In the genomic region with DNA sequence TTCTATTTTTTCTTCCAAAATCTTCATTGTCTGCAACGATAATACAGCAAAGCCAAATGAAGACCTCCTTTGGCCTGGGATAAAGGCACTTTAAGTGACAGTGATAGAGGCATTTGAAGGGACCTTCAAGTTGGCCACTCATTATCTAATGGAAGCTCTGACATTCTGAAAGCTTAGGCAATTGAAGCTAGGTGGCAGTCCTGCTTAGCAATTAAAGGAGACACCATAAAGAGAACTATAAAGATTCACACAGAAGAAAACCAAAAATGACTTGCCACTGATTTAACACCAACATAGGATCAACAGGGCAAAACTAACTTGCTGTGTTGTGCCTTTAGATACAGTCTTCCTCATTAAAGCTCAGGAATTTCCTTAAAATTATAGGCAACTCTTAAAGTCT, we compare ENCODE assay signal across 11 cellular contexts.
DNase-seq lines count a peak whose midpoint lies in the region; ATAC-seq and TF ChIP-seq lines count a peak whose summit lies in the region.
"Had no signal": no experiment of that assay in that cellular context is flagged by ENCODE, and none has a peak within 500 bp of the region (broad histone marks: within the 10 kb centered on the region; RNA-seq: fewer than 3 reads in every experiment).

No MANE protein-coding gene starts in this region.

- H3K4me1 Mint-ChIP-seq in stimulated activated naive CD8-positive, alpha-beta T cell treated with anti-CD3 and anti-CD28 coated beads, Interleukin-15, amount 100 ng/mL, for 72 hours = no peaks in the 10 kb centered on the region
- H3K4me1 Mint-ChIP-seq: naive B cell had no signal

- TF ChIP-seq CTCF in epithelial cell of proximal tubule (conservative IDR thresholded peaks at IDR 0.05; ENCODE audit: low read depth, low read length) = peak; percentile 49
- TF ChIP-seq CTCF in gastrocnemius medialis (IDR thresholded peaks at IDR 0.05 in 4 of 5, conservative IDR thresholded peaks at IDR 0.05 in 1 of 5) = peak in 4 of 5 experiments; percentile 3 to 45 (median 29)

- H3K9me3 ChIP-seq in gastrocnemius medialis = no peaks in the 10 kb centered on the region

- intact Hi-C loops in gastrocnemius medialis (cut with DNase I; ENCODE audit: low total_unique reads) = loop anchor here (2.0 kb wide), 1 partner anchor 197 kb away; no protein-coding TSS in a partner anchor

- H3K27me3 ChIP-seq in gastrocnemius medialis = no peaks in the 10 kb centered on the region

- no peak for TF ChIP-seq POLR2A in gastrocnemius medialis (IDR thresholded peaks at IDR 0.05)

- H3K27ac ChIP-seq in gastrocnemius medialis = no peak overlapping the region

- H3K4me3 ChIP-seq in epithelial cell of proximal tubule (ENCODE audit: low read depth, low read length) (no peak overlapping the region), gastrocnemius medialis (no peak overlapping the region)

- DNase-seq in NCI-H1105 treated with DMSO at 0.1 percent for 48 hours (lab: John Stamatoyannopoulos, UW) (peak; percentile 17), NCI-H1105 (lab: John Stamatoyannopoulos, UW) (no peak), NCI-H82 (lab: John Stamatoyannopoulos, UW) (peak; percentile 8), epithelial cell of proximal tubule (ENCODE audit: low read depth) (no peak), gastrocnemius medialis (no peak)
- DNase-seq in stimulated activated naive CD8-positive, alpha-beta T cell treated with anti-CD3 and anti-CD28 coated beads, Interleukin-15, amount 100 ng/mL, for 72 hours = no peak
- DNase-seq: DMS153, H7, naive B cell had no signal

- H3K27ac Mint-ChIP-seq in stimulated activated naive CD8-positive, alpha-beta T cell treated with anti-CD3 and anti-CD28 coated beads, Interleukin-15, amount 100 ng/mL, for 72 hours = no peak overlapping the region
- H3K27ac Mint-ChIP-seq: naive B cell had no signal

- H3K9me3 Mint-ChIP-seq in stimulated activated naive CD8-positive, alpha-beta T cell treated with anti-CD3 and anti-CD28 coated beads, Interleukin-15, amount 100 ng/mL, for 72 hours = peaks cover 0 to 9% of the 10 kb centered on the region in 2 donors

- H3K27me3 Mint-ChIP-seq in stimulated activated naive CD8-positive, alpha-beta T cell treated with anti-CD3 and anti-CD28 coated beads, Interleukin-15, amount 100 ng/mL, for 72 hours = no peaks in the 10 kb centered on the region

- H3K4me3 Mint-ChIP-seq in stimulated activated naive CD8-positive, alpha-beta T cell treated with anti-CD3 and anti-CD28 coated beads, Interleukin-15, amount 100 ng/mL, for 72 hours = no peak overlapping the region
- H3K4me3 Mint-ChIP-seq: naive B cell had no signal

- in situ Hi-C loops in gastrocnemius medialis (cut with MboI; ENCODE audit: low sequenced_read_pairs in 4 of 4) = loop anchor here in 2 of 4 donors (10.0 to 25.0 kb wide), 3 partner anchors 104 to 204 kb away; partner anchors contain the start of gene TSPAN7 (in 1 of the 2)

- H3K36me3 ChIP-seq in gastrocnemius medialis = no peaks in the 10 kb centered on the region

- ATAC-seq in gastrocnemius medialis (peak; percentile 46 to 80), HG03520 (IDR thresholded peaks at IDR 0.05; ENCODE audit: unreplicated experiment) (no peak), HG03196 (IDR thresholded peaks at IDR 0.05; ENCODE audit: unreplicated experiment) (no peak)
- ATAC-seq in stimulated activated naive CD8-positive, alpha-beta T cell treated with anti-CD3 and anti-CD28 coated beads, Interleukin-15, amount 100 ng/mL, for 72 hours = no peak

- no peaks in the 10 kb centered on the region for H3K4me1 ChIP-seq in gastrocnemius medialis

Comparison
In these comparisons a context has a peak if more than half of its experiments do, and no peak if none do; other contexts are left out.
1. DNase-seq: peak in NCI-H1105 treated with DMSO at 0.1 percent for 48 hours (single experiment) and NCI-H82 (single experiment); none in NCI-H1105 (single experiment), epithelial cell of proximal tubule (single experiment), gastrocnemius medialis (0 of 2) and stimulated activated naive CD8-positive, alpha-beta T cell treated with anti-CD3 and anti-CD28 coated beads, Interleukin-15, amount 100 ng/mL, for 72 hours (0 of 2).
2. ATAC-seq: peak in gastrocnemius medialis (2 of 2); none in HG03520 (single experiment), HG03196 (single experiment) and stimulated activated naive CD8-positive, alpha-beta T cell treated with anti-CD3 and anti-CD28 coated beads, Interleukin-15, amount 100 ng/mL, for 72 hours (single experiment).